Comparison of ENCODE assay signal across 1 cellular context in genomic region chr5:154857534-154858250, GRCh38.
A peak's percentile ranks its signal among the peaks of the same experiment; 100 is the strongest.
TF ChIP-seq lines count a peak whose summit lies in the region.

No MANE protein-coding gene starts in this region.

TF ChIP-seq in HepG2, 621 proteins besides CTCF, POLR2A, EP300 and RAD21 (continued from another document and continues in another):
- no peak for TF ChIP-seq CREB3 (CRISPR knock-in tag; IDR thresholded peaks at IDR 0.05)
- TF ChIP-seq LBX2 (CRISPR knock-in tag; IDR thresholded peaks at IDR 0.05; ENCODE audit: borderline replicate concordance) = peak; percentile 65; the same call in 1 of the 2 replicates
- no peak for TF ChIP-seq HHEX (CRISPR knock-in tag; IDR thresholded peaks at IDR 0.05)
- no peak for TF ChIP-seq RAD51 (IDR thresholded peaks at IDR 0.05; ENCODE audit: borderline replicate concordance)
- TF ChIP-seq ZNF530 (CRISPR knock-in tag; IDR thresholded peaks at IDR 0.05; ENCODE audit: low read depth) = no peak
- no peak for TF ChIP-seq CEBPB (IDR thresholded peaks at IDR 0.05; ENCODE audit: borderline replicate concordance, low read depth, low read length)
- TF ChIP-seq HOXA3 (CRISPR knock-in tag; IDR thresholded peaks at IDR 0.05) = no peak
- TF ChIP-seq ZNF160 (CRISPR knock-in tag; IDR thresholded peaks at IDR 0.05) = no peak; the same call in 1 of the 2 replicates
- TF ChIP-seq ZNF709 (CRISPR knock-in tag; IDR thresholded peaks at IDR 0.05) = peak; percentile 68
- TF ChIP-seq TBL1XR1 (IDR thresholded peaks at IDR 0.05; ENCODE audit: borderline replicate concordance, low read length, partially characterized antibody) = no peak
- TF ChIP-seq ZNF563 (CRISPR knock-in tag; IDR thresholded peaks at IDR 0.05) = peak; percentile 39; the same call in 1 of the 2 replicates
- peak; percentile 70 for TF ChIP-seq SAP130 (CRISPR knock-in tag; IDR thresholded peaks at IDR 0.05; ENCODE audit: low read depth)
- no peak for TF ChIP-seq NBN (conservative IDR thresholded peaks at IDR 0.05)
- TF ChIP-seq MIER2 (CRISPR knock-in tag; IDR thresholded peaks at IDR 0.05) = no peak
- TF ChIP-seq FUBP1 (CRISPR knock-in tag; IDR thresholded peaks at IDR 0.05; ENCODE audit: borderline replicate concordance) = no peak; the same call in 1 of the 2 replicates
- no peak for TF ChIP-seq SP140L (CRISPR knock-in tag; IDR thresholded peaks at IDR 0.05; ENCODE audit: borderline replicate concordance)
- TF ChIP-seq ZBTB33 (CRISPR knock-in tag; IDR thresholded peaks at IDR 0.05) = no peak
- TF ChIP-seq MYPOP (CRISPR knock-in tag; IDR thresholded peaks at IDR 0.05) = no peak
- TF ChIP-seq ZBTB49 (CRISPR knock-in tag; IDR thresholded peaks at IDR 0.05; ENCODE audit: borderline replicate concordance) = no peak
- TF ChIP-seq KDM3A (CRISPR knock-in tag; IDR thresholded peaks at IDR 0.05; ENCODE audit: low read depth) = no peak; the same call in 1 of the 2 replicates
- TF ChIP-seq KLF9 (CRISPR knock-in tag; IDR thresholded peaks at IDR 0.05; ENCODE audit: low read depth) = no peak
- no peak for TF ChIP-seq TEF (CRISPR knock-in tag; IDR thresholded peaks at IDR 0.05)
- TF ChIP-seq ZNF34 (CRISPR knock-in tag; IDR thresholded peaks at IDR 0.05; ENCODE audit: borderline replicate concordance) = no peak
- peak; percentile 71 for TF ChIP-seq ZNF781 (CRISPR knock-in tag; IDR thresholded peaks at IDR 0.05; ENCODE audit: borderline replicate concordance, not compliant biosample characterization)
- TF ChIP-seq HDAC1 (CRISPR knock-in tag; IDR thresholded peaks at IDR 0.05) = peak; percentile 78
- TF ChIP-seq IRF1 (CRISPR knock-in tag; IDR thresholded peaks at IDR 0.05; ENCODE audit: low read depth) = no peak
- no peak; the same call in 1 of the 2 replicates for TF ChIP-seq ZNF441 (CRISPR knock-in tag; IDR thresholded peaks at IDR 0.05; ENCODE audit: borderline replicate concordance)
- TF ChIP-seq SRF (IDR thresholded peaks at IDR 0.05; ENCODE audit: low read depth, low read length) = no peak
- no peak for TF ChIP-seq HMG20B (CRISPR knock-in tag; conservative IDR thresholded peaks at IDR 0.05)
- no peak for TF ChIP-seq PAWR (CRISPR knock-in tag; IDR thresholded peaks at IDR 0.05; ENCODE audit: borderline replicate concordance)
- no peak for TF ChIP-seq CHD2 (IDR thresholded peaks at IDR 0.05; ENCODE audit: low read depth, low read length)
- TF ChIP-seq ZFP91 (CRISPR knock-in tag; IDR thresholded peaks at IDR 0.05; ENCODE audit: borderline replicate concordance) = peak; percentile 72
- TF ChIP-seq BHLHE40 (IDR thresholded peaks at IDR 0.05; ENCODE audit: low read length) = no peak
- no peak for TF ChIP-seq FOXO4 (CRISPR knock-in tag; conservative IDR thresholded peaks at IDR 0.05)
- TF ChIP-seq ISL2 (CRISPR knock-in tag; IDR thresholded peaks at IDR 0.05) = peak; percentile 63
- no peak for TF ChIP-seq ZNF383 (CRISPR knock-in tag; IDR thresholded peaks at IDR 0.05; ENCODE audit: borderline replicate concordance)
- TF ChIP-seq ZBTB38 (CRISPR knock-in tag; IDR thresholded peaks at IDR 0.05) = 0 out of 2 replicates have a peak, but pooled peaks have one; percentile 31
- TF ChIP-seq RELA (CRISPR knock-in tag; IDR thresholded peaks at IDR 0.05) = no peak
- TF ChIP-seq MEF2D (CRISPR knock-in tag; IDR thresholded peaks at IDR 0.05) = no peak; the same call in none of the 2 replicates
- TF ChIP-seq MAZ (IDR thresholded peaks at IDR 0.05; ENCODE audit: borderline replicate concordance, low read depth, low read length) = no peak
- TF ChIP-seq MAZ (CRISPR knock-in tag; IDR thresholded peaks at IDR 0.05; ENCODE audit: low read depth) = peak; percentile 46; the same call in 1 of the 2 replicates
- no peak for TF ChIP-seq EHMT2 (IDR thresholded peaks at IDR 0.05; ENCODE audit: borderline replicate concordance, low read depth, low read length)
- TF ChIP-seq TOPORS (CRISPR knock-in tag; IDR thresholded peaks at IDR 0.05) = 0 out of 2 replicates have a peak, but pooled peaks have one; percentile 24
- TF ChIP-seq CCDC6 (CRISPR knock-in tag; IDR thresholded peaks at IDR 0.05) = no peak; the same call in 1 of the 2 replicates
- no peak for TF ChIP-seq ZFP62 (CRISPR knock-in tag; IDR thresholded peaks at IDR 0.05)
- TF ChIP-seq PREB (CRISPR knock-in tag; IDR thresholded peaks at IDR 0.05) = no peak
- TF ChIP-seq ZNF501 (CRISPR knock-in tag; IDR thresholded peaks at IDR 0.05) = peak; percentile 56; the same call in 1 of the 2 replicates
- TF ChIP-seq PRMT3 (CRISPR knock-in tag; IDR thresholded peaks at IDR 0.05; ENCODE audit: borderline replicate concordance, low read depth) = no peak; the same call in 1 of the 2 replicates
- no peak for TF ChIP-seq ZNF24 (IDR thresholded peaks at IDR 0.05)
- TF ChIP-seq ZNF503 (CRISPR knock-in tag; IDR thresholded peaks at IDR 0.05) = 0 out of 2 replicates have a peak, but pooled peaks have one; percentile 20
- TF ChIP-seq ZFP36 (IDR thresholded peaks at IDR 0.05; ENCODE audit: borderline replicate concordance, low read depth, low read length, partially characterized antibody) = no peak
- TF ChIP-seq ATF7 (IDR thresholded peaks at IDR 0.05) = no peak
- no peak for TF ChIP-seq ATF7 (CRISPR knock-in tag; IDR thresholded peaks at IDR 0.05)
